ENCODE assay signal across 11 cellular contexts in the genomic region with DNA sequence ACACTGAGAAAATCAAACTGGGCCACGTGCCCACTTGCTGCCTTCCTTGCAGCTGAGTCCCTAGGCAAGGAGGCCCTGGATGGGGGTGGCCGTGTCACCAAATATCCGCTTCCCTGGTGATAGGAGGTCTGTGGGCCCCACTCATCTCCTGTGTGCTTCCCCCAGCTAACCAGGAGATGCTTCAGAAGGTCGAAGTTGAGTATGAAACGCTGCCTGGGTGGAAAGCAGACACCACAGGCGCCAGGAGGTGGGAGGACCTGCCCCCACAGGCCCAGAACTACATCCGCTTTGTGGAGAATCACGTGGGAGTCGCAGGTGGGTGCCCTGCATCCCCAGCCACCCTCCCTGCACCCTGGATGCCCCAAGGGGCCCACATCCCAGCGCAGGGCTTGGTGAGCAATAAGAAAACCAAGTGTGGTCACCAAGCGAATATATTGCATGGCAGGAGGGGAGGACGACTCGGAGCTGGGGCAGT. TPM values are rescaled to one million over a fixed set of nuclear protein-coding genes. Genes with fewer than 3 reads are reported as not detected.
DNase-seq lines count a peak whose midpoint lies in the region; ATAC-seq, FAIRE-seq and TF ChIP-seq lines count a peak whose summit lies in the region.
"Had no signal": no experiment of that assay in that cellular context is flagged by ENCODE, and none has a peak within 500 bp of the region (broad histone marks: within the 10 kb centered on the region; RNA-seq: fewer than 3 reads in every experiment).

No MANE protein-coding gene starts in this region.

- H3K4me1 ChIP-seq in GM12878 (ENCODE audit: control insufficient read depth, insufficient read depth, low read length) (peaks cover 12% of the 10 kb centered on the region), osteoblast (ENCODE audit: insufficient read depth, low read length) (peaks cover 32% of the 10 kb centered on the region), foreskin keratinocyte (peaks cover 20% of the 10 kb centered on the region)

- no TSS peak for BruUV-seq in GM12878 (replicated peaks; lab: Mats Ljungman, UMichigan)

- SMC1A ChIA-PET in GM12878 (lab: Charles Lee; ENCODE audit: uncharacterized antibody, unreplicated experiment), result no interaction called here

- no peak overlapping the region for H3K27ac ChIP-seq in GM12878 (ENCODE audit: control insufficient read depth, insufficient read depth)
- H3K27ac ChIP-seq in osteoblast (ENCODE audit: low read depth, low read length), result no peak overlapping the region
- H3K27ac ChIP-seq in foreskin keratinocyte, result no peak overlapping the region

- no peaks in the 10 kb centered on the region for H3K79me2 ChIP-seq in GM12878 (ENCODE audit: control insufficient read depth, insufficient read depth, low read length)
- no peaks in the 10 kb centered on the region for H3K79me2 ChIP-seq in osteoblast (ENCODE audit: insufficient read depth, low read length)

- in situ Hi-C loops in GM12878 (cut with MboI), result no loop called here

- peak overlapping the region; percentile 28; the same call in 1 of the 2 replicates for H3K9ac ChIP-seq in GM12878 (ENCODE audit: control insufficient read depth, insufficient read depth, low read length)

- TF ChIP-seq CTCF in GM12878 (IDR thresholded peaks at IDR 0.05 in 2 of 3, conservative IDR thresholded peaks at IDR 0.05 in 1 of 3; ENCODE audit: control insufficient read depth in 2 of 3, extremely low read depth in 1 of 3, insufficient read depth in 1 of 3, low read depth in 3 of 3, low read length in 3 of 3) (no peak), osteoblast (IDR thresholded peaks at IDR 0.05; ENCODE audit: extremely low read depth, low read depth, low read length) (no peak), foreskin keratinocyte (conservative IDR thresholded peaks at IDR 0.05) (no peak)

- ATAC-seq in GM12878 (peak; percentile 60), GM19035 (IDR thresholded peaks at IDR 0.05; ENCODE audit: unreplicated experiment) (no peak), GM19324 (IDR thresholded peaks at IDR 0.05; ENCODE audit: low FRiP score, unreplicated experiment) (no peak), foreskin keratinocyte (no peak)

- H4K20me1 ChIP-seq in GM12878 (ENCODE audit: control insufficient read depth, insufficient read depth) (no peaks in the 10 kb centered on the region), osteoblast (ENCODE audit: insufficient read depth, low read length) (no peaks in the 10 kb centered on the region)

- H3K27me3 ChIP-seq in GM12878 (replicated peaks in 1 of 2; ENCODE audit: control insufficient read depth in 2 of 2, insufficient read depth in 2 of 2, low read length in 1 of 2) (no peaks in the 10 kb centered on the region), osteoblast (ENCODE audit: insufficient read depth, low read length) (no peaks in the 10 kb centered on the region), foreskin keratinocyte (no peaks in the 10 kb centered on the region)

- TF ChIP-seq RAD21 in GM12878 (IDR thresholded peaks at IDR 0.05; ENCODE audit: insufficient read depth, low read depth, low read length), result no peak

- H2AFZ ChIP-seq in GM12878 (ENCODE audit: control insufficient read depth, low read depth, low read length) (peak overlapping the region; percentile 1; the same call in 1 of the 2 replicates), osteoblast (ENCODE audit: low read length) (no peak overlapping the region)

- no peak for FAIRE-seq in GM12878 (lab: Jason Lieb, UNC)
- FAIRE-seq: H54, urothelium cell line had no signal

- 6% methylated on average over 13 of the region's 13 CpGs for WGBS in GM12878 (ENCODE audit: insufficient coverage, insufficient replicate concordance, low lambda C conversion rate, missing lambda C conversion rate)

- POLR2A ChIA-PET in GM12878 (lab: Charles Lee), result no interaction called here

- H3K4me2 ChIP-seq in GM12878 (ENCODE audit: control insufficient read depth, insufficient read depth), result no peak overlapping the region
- H3K4me2 ChIP-seq in osteoblast (ENCODE audit: insufficient read depth, low read length), result no peak overlapping the region

- CTCF ChIA-PET in GM12878 (lab: Yijun Ruan, JAX), result no interaction called here

- H3K9me3 ChIP-seq in GM12878 (replicated peaks; ENCODE audit: control insufficient read depth, insufficient read depth, low read length), result no peaks in the 10 kb centered on the region; the same call in 2 of the 3 replicates
- no peaks in the 10 kb centered on the region for H3K9me3 ChIP-seq in osteoblast (ENCODE audit: low read depth, low read length)

- H3K4me3 ChIP-seq in GM12878 (no peak overlapping the region), osteoblast (ENCODE audit: insufficient read depth, low read length) (no peak overlapping the region)

- intact Hi-C loops in GM12878 (cut with micrococcal nuclease; ENCODE audit: unreplicated experiment), result no loop called here

- TF ChIP-seq POLR2A in GM12878 (IDR thresholded peaks at IDR 0.05; ENCODE audit: low read depth, low read length), result no peak

- H3K36me3 ChIP-seq in GM12878 (ENCODE audit: control insufficient read depth in 2 of 2, insufficient read depth in 2 of 2, low read length in 1 of 2) (no peaks in the 10 kb centered on the region), osteoblast (ENCODE audit: insufficient read depth, low read length) (no peaks in the 10 kb centered on the region)

- RAD21 ChIA-PET in GM12878 (lab: Charles Lee; ENCODE audit: unreplicated experiment), result interaction anchor here (0.9 kb wide), 1 partner anchor 88 kb away, joined by 4 read pairs; no protein-coding TSS in a partner anchor

- TF ChIP-seq EP300 in GM12878 (IDR thresholded peaks at IDR 0.05; ENCODE audit: borderline replicate concordance in 1 of 2, control insufficient read depth in 1 of 2, low read depth in 2 of 2, low read length in 2 of 2), result no peak

- DNase-seq in stimulated activated CD4-positive, alpha-beta T cell treated with anti-CD3 and anti-CD28 coated beads, Interleukin-15, amount 100 ng/mL, for 24 hours, result peak; percentile 47
- no peak for DNase-seq in stimulated activated CD4-positive, alpha-beta T cell treated with anti-CD3 and anti-CD28 coated beads, Interleukin-4, amount 100 ng/mL, for 4 hours
- peak; percentile 16 for DNase-seq in GM12878 (ENCODE audit: low read depth, low spot score)
- DNase-seq in osteoblast (ENCODE audit: insufficient read length, low spot score, missing footprints), result peak; percentile 47
- DNase-seq in DMS114 treated with DMSO at 0.1 percent for 48 hours (lab: John Stamatoyannopoulos, UW; ENCODE audit: unreplicated experiment), result no peak
- DNase-seq in foreskin keratinocyte, result no peak
- DNase-seq: NCI-H524 treated with DMSO at 0.1 percent for 48 hours had no signal

RNA-seq across cellular contexts. Expression of a gene that starts 6.8 kb away (rescaled TPM):
- 37.5 and 51.8 TPM in 2 replicates for total RNA-seq in GM12878 (2013; cell fraction: nucleolus; rRNA removed)
- total RNA-seq in GM12878 (2014; rRNA removed) (182 and 197 TPM in 2 replicates), GM12878 (2014; rRNA removed; fragmentation: Illumina TruSeq; extraction: Trizol) (18.8 and 26.6 TPM in 2 replicates), GM12878 (2021) (128 and 137 TPM in 2 replicates), osteoblast (57.2 and 62.2 TPM in 2 replicates), foreskin keratinocyte (110 and 114 TPM in 2 replicates)
- 32.1 TPM for polyA plus RNA-seq in GM12878 (2011; ENCODE audit: low read depth)
- polyA plus RNA-seq in GM12878 (2011; rRNA removed) (29.6 and 75.5 TPM in 2 replicates), GM12878 (2014; fragmentation: Illumina TruSeq; extraction: Trizol) (4.0 and 7.6 TPM in 2 replicates), GM12878 (2014; fragmentation: Nextera tagmentation; extraction: Ambion mirVana) (10 to 100 TPM in 1 of 2 experiments, 1 to 10 TPM in 1; 4.6 to 30.6 TPM), GM12878 (2014; rRNA removed) (173 and 207 TPM in 2 replicates), GM12878 (2016; fragmentation: Nextera tagmentation; extraction: Ambion mirVana) (100 to 1,000 TPM; 270 to 282 TPM), foreskin keratinocyte (182 and 190 TPM in 2 replicates)
- polyA plus RNA-seq in GM12878 (2011; cell fraction: cytosol; rRNA removed), result 159 and 299 TPM in 2 replicates
- 166 and 180 TPM in 2 replicates for polyA plus RNA-seq in GM12878 (2011; cell fraction: nucleus; rRNA removed)
- 63.7 and 67.4 TPM in 2 replicates for polyA plus RNA-seq in GM12878 (2012)
- polyA minus RNA-seq in GM12878 (2011; rRNA and poly(A)+ RNA removed), result 23.3 and 46.5 TPM in 2 replicates
- 29.1 and 29.4 TPM in 2 replicates for polyA minus RNA-seq in GM12878 (2011; cell fraction: cytosol; rRNA and poly(A)+ RNA removed)
- polyA minus RNA-seq in GM12878 (2011; cell fraction: nucleus; rRNA and poly(A)+ RNA removed), result 18.7 and 28.8 TPM in 2 replicates

RNA-seq across cellular contexts. Expression of a gene that starts 22.1 kb away (rescaled TPM):
- 0.96 TPM in 1 of 2 replicates, not detected in the other for total RNA-seq in GM12878 (2013; cell fraction: nucleolus; rRNA removed)
- total RNA-seq in GM12878 (2014; rRNA removed) (not detected in 2 replicates), GM12878 (2014; rRNA removed; fragmentation: Illumina TruSeq; extraction: Trizol) (not detected in 2 replicates), GM12878 (2021) (0.28 TPM in 1 of 2 replicates, not detected in the other), osteoblast (2.1 and 4.3 TPM in 2 replicates), foreskin keratinocyte (0.63 and 1.2 TPM in 2 replicates)
- not detected for polyA plus RNA-seq in GM12878 (2011; ENCODE audit: low read depth)
- polyA plus RNA-seq in GM12878 (2011; rRNA removed) (0.19 and 0.39 TPM in 2 replicates), GM12878 (2014; fragmentation: Illumina TruSeq; extraction: Trizol) (0.12 TPM in 1 of 2 replicates, not detected in the other), GM12878 (2014; fragmentation: Nextera tagmentation; extraction: Ambion mirVana) (under 1 TPM in 1 of 2 experiments, not detected in 1; 0.11 TPM), GM12878 (2014; rRNA removed) (0.45 TPM in 1 of 2 replicates, not detected in the other), GM12878 (2016; fragmentation: Nextera tagmentation; extraction: Ambion mirVana) (not detected), foreskin keratinocyte (0.43 and 1.1 TPM in 2 replicates)
- 0.08 and 0.21 TPM in 2 replicates for polyA plus RNA-seq in GM12878 (2011; cell fraction: cytosol; rRNA removed)
- polyA plus RNA-seq in GM12878 (2011; cell fraction: nucleus; rRNA removed), result 0.87 and 1.3 TPM in 2 replicates
- 0.22 and 0.65 TPM in 2 replicates for polyA plus RNA-seq in GM12878 (2012)
- 0.10 TPM in 1 of 2 replicates, not detected in the other for polyA minus RNA-seq in GM12878 (2011; rRNA and poly(A)+ RNA removed)
- polyA minus RNA-seq in GM12878 (2011; cell fraction: cytosol; rRNA and poly(A)+ RNA removed), result not detected in 2 replicates
- 0.38 TPM in 1 of 2 replicates, not detected in the other for polyA minus RNA-seq in GM12878 (2011; cell fraction: nucleus; rRNA and poly(A)+ RNA removed)

RNA-seq across cellular contexts. Expression of a gene that starts 49.4 kb away (rescaled TPM):
- total RNA-seq in GM12878 (2013; cell fraction: nucleolus; rRNA removed), result 49.2 and 56.5 TPM in 2 replicates
- total RNA-seq in GM12878 (2014; rRNA removed) (70.8 and 83.6 TPM in 2 replicates), GM12878 (2014; rRNA removed; fragmentation: Illumina TruSeq; extraction: Trizol) (55.9 and 62.4 TPM in 2 replicates), GM12878 (2021) (102 and 110 TPM in 2 replicates), osteoblast (156 and 188 TPM in 2 replicates), foreskin keratinocyte (147 and 156 TPM in 2 replicates)
- 19.1 TPM for polyA plus RNA-seq in GM12878 (2011; ENCODE audit: low read depth)
- polyA plus RNA-seq in GM12878 (2011; rRNA removed) (44.8 and 70.3 TPM in 2 replicates), GM12878 (2014; fragmentation: Illumina TruSeq; extraction: Trizol) (19.3 and 55.4 TPM in 2 replicates), GM12878 (2014; fragmentation: Nextera tagmentation; extraction: Ambion mirVana) (1 to 10 TPM in 1 of 2 experiments, under 1 TPM in 1; 0.63 to 1.4 TPM), GM12878 (2014; rRNA removed) (92.3 and 101 TPM in 2 replicates), GM12878 (2016; fragmentation: Nextera tagmentation; extraction: Ambion mirVana) (1 to 10 TPM; 9.0 to 9.2 TPM), foreskin keratinocyte (113 and 123 TPM in 2 replicates)
- 99.2 and 131 TPM in 2 replicates for polyA plus RNA-seq in GM12878 (2011; cell fraction: cytosol; rRNA removed)
- polyA plus RNA-seq in GM12878 (2011; cell fraction: nucleus; rRNA removed), result 234 and 307 TPM in 2 replicates
- polyA plus RNA-seq in GM12878 (2012), result 50.8 and 57.6 TPM in 2 replicates
- polyA minus RNA-seq in GM12878 (2011; rRNA and poly(A)+ RNA removed), result 64.3 and 96.2 TPM in 2 replicates
- polyA minus RNA-seq in GM12878 (2011; cell fraction: cytosol; rRNA and poly(A)+ RNA removed), result 42.0 and 48.6 TPM in 2 replicates
- 23.0 and 34.0 TPM in 2 replicates for polyA minus RNA-seq in GM12878 (2011; cell fraction: nucleus; rRNA and poly(A)+ RNA removed)

RNA-seq across cellular contexts. Expression of a gene that starts 54.8 kb away (rescaled TPM):
- 1.8 and 3.7 TPM in 2 replicates for total RNA-seq in GM12878 (2013; cell fraction: nucleolus; rRNA removed)
- total RNA-seq in GM12878 (2014; rRNA removed), result 0.33 and 0.68 TPM in 2 replicates
- 0.46 and 0.54 TPM in 2 replicates for total RNA-seq in GM12878 (2014; rRNA removed; fragmentation: Illumina TruSeq; extraction: Trizol)
- total RNA-seq in GM12878 (2021), result 1.2 and 1.3 TPM in 2 replicates
- polyA plus RNA-seq in GM12878 (2011; ENCODE audit: low read depth), result 0.07 TPM
- polyA plus RNA-seq in GM12878 (2011; rRNA removed), result 0.10 and 0.22 TPM in 2 replicates
- 0.36 and 0.38 TPM in 2 replicates for polyA plus RNA-seq in GM12878 (2011; cell fraction: cytosol; rRNA removed)
- polyA plus RNA-seq in GM12878 (2011; cell fraction: nucleus; rRNA removed), result 0.61 and 0.97 TPM in 2 replicates
- 0.27 and 0.28 TPM in 2 replicates for polyA plus RNA-seq in GM12878 (2012)
- 0.13 TPM in 1 of 2 replicates, not detected in the other for polyA plus RNA-seq in GM12878 (2014; fragmentation: Illumina TruSeq; extraction: Trizol)
- under 1 TPM in 1 of 2 experiments, not detected in 1; 0.05 TPM for polyA plus RNA-seq in GM12878 (2014; fragmentation: Nextera tagmentation; extraction: Ambion mirVana)
- 0.51 and 0.94 TPM in 2 replicates for polyA plus RNA-seq in GM12878 (2014; rRNA removed)
- under 1 TPM in 1 of 2 experiments, not detected in 1; 0.23 TPM for polyA plus RNA-seq in GM12878 (2016; fragmentation: Nextera tagmentation; extraction: Ambion mirVana)
- 0.44 and 1.7 TPM in 2 replicates for polyA minus RNA-seq in GM12878 (2011; rRNA and poly(A)+ RNA removed)
- polyA minus RNA-seq in GM12878 (2011; cell fraction: cytosol; rRNA and poly(A)+ RNA removed), result 0.53 TPM in 1 of 2 replicates, not detected in the other
- polyA minus RNA-seq in GM12878 (2011; cell fraction: nucleus; rRNA and poly(A)+ RNA removed), result 2.9 and 3.4 TPM in 2 replicates
- 2.9 TPM in 2 replicates for total RNA-seq in osteoblast
- 2.3 TPM in 2 replicates for total RNA-seq in foreskin keratinocyte
- polyA plus RNA-seq in foreskin keratinocyte, result 1.8 and 1.9 TPM in 2 replicates

RNA-seq across cellular contexts. Expression of a gene that starts 56.7 kb away (rescaled TPM):
- total RNA-seq in GM12878 (2013; cell fraction: nucleolus; rRNA removed), result 37.0 and 50.2 TPM in 2 replicates
- total RNA-seq in GM12878 (2014; rRNA removed), result 16.3 and 21.1 TPM in 2 replicates
- 5.7 and 5.8 TPM in 2 replicates for total RNA-seq in GM12878 (2014; rRNA removed; fragmentation: Illumina TruSeq; extraction: Trizol)
- total RNA-seq in GM12878 (2021), result 42.7 and 43.2 TPM in 2 replicates
- polyA plus RNA-seq in GM12878 (2011; ENCODE audit: low read depth), result 3.7 TPM
- polyA plus RNA-seq in GM12878 (2011; rRNA removed), result 3.8 and 7.6 TPM in 2 replicates
- 10.7 and 17.5 TPM in 2 replicates for polyA plus RNA-seq in GM12878 (2011; cell fraction: cytosol; rRNA removed)
- polyA plus RNA-seq in GM12878 (2011; cell fraction: nucleus; rRNA removed), result 60.3 and 71.2 TPM in 2 replicates
- polyA plus RNA-seq in GM12878 (2012), result 14.3 and 21.6 TPM in 2 replicates
- polyA plus RNA-seq in GM12878 (2014; fragmentation: Illumina TruSeq; extraction: Trizol), result 2.7 and 5.3 TPM in 2 replicates
- polyA plus RNA-seq in GM12878 (2014; fragmentation: Nextera tagmentation; extraction: Ambion mirVana), result 1 to 10 TPM in 1 of 2 experiments, under 1 TPM in 1; 0.72 to 2.1 TPM
- polyA plus RNA-seq in GM12878 (2014; rRNA removed), result 28.2 and 33.9 TPM in 2 replicates
- 1 to 10 TPM; 8.9 to 9.1 TPM for polyA plus RNA-seq in GM12878 (2016; fragmentation: Nextera tagmentation; extraction: Ambion mirVana)
- polyA minus RNA-seq in GM12878 (2011; rRNA and poly(A)+ RNA removed), result 6.9 and 11.0 TPM in 2 replicates
- 4.5 and 10.3 TPM in 2 replicates for polyA minus RNA-seq in GM12878 (2011; cell fraction: cytosol; rRNA and poly(A)+ RNA removed)
- polyA minus RNA-seq in GM12878 (2011; cell fraction: nucleus; rRNA and poly(A)+ RNA removed), result 9.9 and 14.4 TPM in 2 replicates
- 46.6 and 49.2 TPM in 2 replicates for total RNA-seq in osteoblast
- 82.1 and 94.5 TPM in 2 replicates for total RNA-seq in foreskin keratinocyte
- polyA plus RNA-seq in foreskin keratinocyte, result 88.3 and 101 TPM in 2 replicates

Comparison
In these comparisons a context has a peak if more than half of its experiments do, and no peak if none do; other contexts are left out.
1. DNase-seq: peak in stimulated activated CD4-positive, alpha-beta T cell treated with anti-CD3 and anti-CD28 coated beads, Interleukin-15, amount 100 ng/mL, for 24 hours (single experiment), GM12878 (single experiment) and osteoblast (single experiment); none in stimulated activated CD4-positive, alpha-beta T cell treated with anti-CD3 and anti-CD28 coated beads, Interleukin-4, amount 100 ng/mL, for 4 hours (0 of 2), DMS114 treated with DMSO at 0.1 percent for 48 hours (single experiment) and foreskin keratinocyte (0 of 2).